ENCODE assay signal across 1 cellular context in the genomic region with DNA sequence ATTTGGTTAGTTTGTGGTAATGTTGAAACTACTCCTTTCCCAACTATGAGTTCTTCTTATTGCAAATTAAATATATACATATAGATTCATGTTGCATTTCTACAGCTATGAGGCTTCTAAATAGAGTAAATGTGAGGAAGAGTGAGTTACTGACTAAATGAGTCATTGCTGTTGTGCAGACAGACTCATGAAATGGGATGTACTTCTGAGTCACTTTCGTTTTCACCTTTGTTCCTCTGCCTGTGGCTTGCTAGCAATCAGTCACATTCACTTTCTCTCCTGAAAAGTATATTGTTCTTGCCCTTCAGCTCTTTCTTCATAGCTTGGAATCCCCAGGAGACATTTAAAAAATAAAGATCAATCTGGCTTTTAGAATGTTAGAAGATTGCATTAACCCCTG.
TF ChIP-seq lines count a peak whose summit lies in the region.

No MANE protein-coding gene starts in this region.

TF ChIP-seq in HepG2, 621 proteins besides CTCF, POLR2A, EP300 and RAD21:
- TF ChIP-seq, protein P1, sequence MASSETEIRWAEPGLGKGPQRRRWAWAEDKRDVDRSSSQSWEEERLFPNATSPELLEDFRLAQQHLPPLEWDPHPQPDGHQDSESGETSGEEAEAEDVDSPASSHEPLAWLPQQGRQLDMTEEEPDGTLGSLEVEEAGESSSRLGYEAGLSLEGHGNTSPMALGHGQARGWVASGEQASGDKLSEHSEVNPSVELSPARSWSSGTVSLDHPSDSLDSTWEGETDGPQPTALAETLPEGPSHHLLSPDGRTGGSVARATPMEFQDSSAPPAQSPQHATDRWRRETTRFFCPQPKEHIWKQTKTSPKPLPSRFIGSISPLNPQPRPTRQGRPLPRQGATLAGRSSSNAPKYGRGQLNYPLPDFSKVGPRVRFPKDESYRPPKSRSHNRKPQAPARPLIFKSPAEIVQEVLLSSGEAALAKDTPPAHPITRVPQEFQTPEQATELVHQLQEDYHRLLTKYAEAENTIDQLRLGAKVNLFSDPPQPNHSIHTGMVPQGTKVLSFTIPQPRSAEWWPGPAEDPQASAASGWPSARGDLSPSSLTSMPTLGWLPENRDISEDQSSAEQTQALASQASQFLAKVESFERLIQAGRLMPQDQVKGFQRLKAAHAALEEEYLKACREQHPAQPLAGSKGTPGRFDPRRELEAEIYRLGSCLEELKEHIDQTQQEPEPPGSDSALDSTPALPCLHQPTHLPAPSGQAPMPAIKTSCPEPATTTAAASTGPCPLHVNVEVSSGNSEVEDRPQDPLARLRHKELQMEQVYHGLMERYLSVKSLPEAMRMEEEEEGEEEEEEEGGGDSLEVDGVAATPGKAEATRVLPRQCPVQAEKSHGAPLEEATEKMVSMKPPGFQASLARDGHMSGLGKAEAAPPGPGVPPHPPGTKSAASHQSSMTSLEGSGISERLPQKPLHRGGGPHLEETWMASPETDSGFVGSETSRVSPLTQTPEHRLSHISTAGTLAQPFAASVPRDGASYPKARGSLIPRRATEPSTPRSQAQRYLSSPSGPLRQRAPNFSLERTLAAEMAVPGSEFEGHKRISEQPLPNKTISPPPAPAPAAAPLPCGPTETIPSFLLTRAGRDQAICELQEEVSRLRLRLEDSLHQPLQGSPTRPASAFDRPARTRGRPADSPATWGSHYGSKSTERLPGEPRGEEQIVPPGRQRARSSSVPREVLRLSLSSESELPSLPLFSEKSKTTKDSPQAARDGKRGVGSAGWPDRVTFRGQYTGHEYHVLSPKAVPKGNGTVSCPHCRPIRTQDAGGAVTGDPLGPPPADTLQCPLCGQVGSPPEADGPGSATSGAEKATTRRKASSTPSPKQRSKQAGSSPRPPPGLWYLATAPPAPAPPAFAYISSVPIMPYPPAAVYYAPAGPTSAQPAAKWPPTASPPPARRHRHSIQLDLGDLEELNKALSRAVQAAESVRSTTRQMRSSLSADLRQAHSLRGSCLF (CRISPR knock-in tag; IDR thresholded peaks at IDR 0.05; ENCODE audit: borderline replicate concordance), result no peak
- TF ChIP-seq GABPB1 (CRISPR knock-in tag; IDR thresholded peaks at IDR 0.05) (no peak), ZBTB20 (CRISPR knock-in tag; IDR thresholded peaks at IDR 0.05; ENCODE audit: borderline replicate concordance, low read depth) (no peak), AGO2 (optimal IDR thresholded peaks at IDR 0.05; ENCODE audit: low read depth, low read length) (no peak), RBFOX2 (IDR thresholded peaks at IDR 0.05; ENCODE audit: low read depth, low read length) (no peak), THAP8 (CRISPR knock-in tag; IDR thresholded peaks at IDR 0.05; ENCODE audit: borderline replicate concordance) (no peak), KDM3A (CRISPR knock-in tag; IDR thresholded peaks at IDR 0.05; ENCODE audit: low read depth) (no peak), RFX1 (IDR thresholded peaks at IDR 0.05) (no peak), IRF1 (CRISPR knock-in tag; IDR thresholded peaks at IDR 0.05; ENCODE audit: low read depth) (no peak), HDAC2 (CRISPR knock-in tag; IDR thresholded peaks at IDR 0.05) (no peak), GFI1 (CRISPR knock-in tag; IDR thresholded peaks at IDR 0.05; ENCODE audit: borderline replicate concordance) (no peak)
